13 cellular contexts compared by ENCODE assay signal in the genomic region with DNA sequence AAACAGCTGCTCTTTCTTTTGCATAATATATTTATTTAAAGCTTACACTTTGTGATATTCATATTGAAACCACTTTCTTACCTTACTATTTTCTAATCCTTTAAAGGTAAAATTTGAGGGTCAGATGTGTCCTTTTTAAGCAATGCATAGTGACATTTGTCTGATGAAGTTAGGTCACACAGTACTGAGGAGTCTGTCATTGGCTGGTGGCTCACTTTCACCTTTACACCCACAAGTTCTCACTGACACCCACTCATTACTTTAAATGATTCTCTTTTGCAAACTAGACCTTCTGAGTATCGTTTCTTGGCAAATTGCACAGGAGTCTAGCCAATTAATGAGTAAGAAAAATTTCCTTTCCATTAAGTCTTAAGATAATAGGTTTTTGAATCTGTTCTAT.
"Had no signal": no experiment of that assay in that cellular context is flagged by ENCODE, and none has a peak within 500 bp of the region (broad histone marks: within the 10 kb centered on the region; RNA-seq: fewer than 3 reads in every experiment).

No MANE protein-coding gene starts in this region.

- H3K27me3 ChIP-seq: ovary, testis, upper lobe of right lung had no signal

- DNase-seq: activated CD4-positive, alpha-beta memory T cell treated with anti-CD3 and anti-CD28 coated beads for 36 hours; activated CD4-positive, alpha-beta T cell treated with anti-CD3 and anti-CD28 coated beads for 1 hour; activated CD8-positive, alpha-beta memory T cell treated with anti-CD3 and anti-CD28 coated beads, Interleukin-2, amount 50 U/mL, for 4 hours; activated naive CD8-positive, alpha-beta T cell treated with anti-CD3 and anti-CD28 coated beads, Interleukin-2, amount 10 ng/mL, durations not matched to agents 7 days and 5 days; anterior cingulate cortex; kidney glomerular epithelial cell; ovary; stimulated activated CD4-positive, alpha-beta T cell treated with anti-CD3 and anti-CD28 coated beads, Interleukin-4, amount 100 ng/mL, for 1 hour; stimulated activated CD8-positive, alpha-beta memory T cell treated with anti-CD3 and anti-CD28 coated beads, Interleukin-4, amount 100 ng/mL, for 48 hours; stimulated activated naive CD8-positive, alpha-beta T cell treated with anti-CD3 and anti-CD28 coated beads, Interleukin-15, amount 100 ng/mL, for 72 hours; testis; upper lobe of right lung had no signal

- H3K27ac ChIP-seq: ovary, testis, upper lobe of right lung had no signal

- H3K36me3 Mint-ChIP-seq: activated CD4-positive, alpha-beta memory T cell treated with anti-CD3 and anti-CD28 coated beads for 36 hours; activated naive CD8-positive, alpha-beta T cell treated with anti-CD3 and anti-CD28 coated beads, Interleukin-2, amount 10 ng/mL, durations not matched to agents 7 days and 5 days had no signal

- H3K4me3 Mint-ChIP-seq: activated CD4-positive, alpha-beta memory T cell treated with anti-CD3 and anti-CD28 coated beads for 36 hours; activated naive CD8-positive, alpha-beta T cell treated with anti-CD3 and anti-CD28 coated beads, Interleukin-2, amount 10 ng/mL, durations not matched to agents 7 days and 5 days; stimulated activated naive CD8-positive, alpha-beta T cell treated with anti-CD3 and anti-CD28 coated beads, Interleukin-15, amount 100 ng/mL, for 72 hours had no signal

- H3K27me3 Mint-ChIP-seq: activated CD4-positive, alpha-beta memory T cell treated with anti-CD3 and anti-CD28 coated beads for 36 hours; activated naive CD8-positive, alpha-beta T cell treated with anti-CD3 and anti-CD28 coated beads, Interleukin-2, amount 10 ng/mL, durations not matched to agents 7 days and 5 days; stimulated activated naive CD8-positive, alpha-beta T cell treated with anti-CD3 and anti-CD28 coated beads, Interleukin-15, amount 100 ng/mL, for 72 hours had no signal

- H3K9me3 Mint-ChIP-seq: activated CD4-positive, alpha-beta memory T cell treated with anti-CD3 and anti-CD28 coated beads for 36 hours; activated naive CD8-positive, alpha-beta T cell treated with anti-CD3 and anti-CD28 coated beads, Interleukin-2, amount 10 ng/mL, durations not matched to agents 7 days and 5 days; stimulated activated naive CD8-positive, alpha-beta T cell treated with anti-CD3 and anti-CD28 coated beads, Interleukin-15, amount 100 ng/mL, for 72 hours had no signal

- ATAC-seq: esophagus mucosa; stimulated activated naive CD8-positive, alpha-beta T cell treated with anti-CD3 and anti-CD28 coated beads, Interleukin-15, amount 100 ng/mL, for 72 hours; upper lobe of right lung had no signal

- H3K9me3 ChIP-seq: ovary, testis, upper lobe of right lung had no signal

- H3K27ac Mint-ChIP-seq: activated CD4-positive, alpha-beta memory T cell treated with anti-CD3 and anti-CD28 coated beads for 36 hours; activated naive CD8-positive, alpha-beta T cell treated with anti-CD3 and anti-CD28 coated beads, Interleukin-2, amount 10 ng/mL, durations not matched to agents 7 days and 5 days; stimulated activated naive CD8-positive, alpha-beta T cell treated with anti-CD3 and anti-CD28 coated beads, Interleukin-15, amount 100 ng/mL, for 72 hours had no signal

- H3K4me1 Mint-ChIP-seq: activated naive CD8-positive, alpha-beta T cell treated with anti-CD3 and anti-CD28 coated beads, Interleukin-2, amount 10 ng/mL, durations not matched to agents 7 days and 5 days; stimulated activated naive CD8-positive, alpha-beta T cell treated with anti-CD3 and anti-CD28 coated beads, Interleukin-15, amount 100 ng/mL, for 72 hours had no signal

- H3K4me1 ChIP-seq: testis, upper lobe of right lung had no signal
